Comparison of ENCODE assay signal across 8 cellular contexts in genomic region chr18:3481696-3482210, GRCh38. TPM values are rescaled to one million over a fixed set of nuclear protein-coding genes. Genes with fewer than 3 reads are reported as not detected.
A peak's percentile ranks its signal among the peaks of the same experiment; 100 is the strongest.
DNase-seq lines count a peak whose midpoint lies in the region; ATAC-seq, FAIRE-seq and TF ChIP-seq lines count a peak whose summit lies in the region.

No MANE protein-coding gene starts in this region.

- no peak overlapping the region for H3K18ac ChIP-seq in H9 (ENCODE audit: insufficient read length, low read depth, low read length)

- H3K27me3 ChIP-seq in H9 (ENCODE audit: insufficient read depth, low read length) (no peaks in the 10 kb centered on the region), Peyer's patch (no peaks in the 10 kb centered on the region), endothelial cell of umbilical vein (ENCODE audit: control insufficient read depth in 2 of 2, insufficient read depth in 2 of 2, low read length in 2 of 2) (no peaks in the 10 kb centered on the region), psoas muscle (ENCODE audit: insufficient read depth in 3 of 3, low read length in 2 of 3) (peaks cover 0 to 3% (median 0%) of the 10 kb centered on the region in 3 donors)

- no peaks in the 10 kb centered on the region; a peak in 1 of 7 replicates for H3K36me3 Mint-ChIP-seq in H9 (ENCODE audit: insufficient read depth in 1 of 3, low read depth in 3 of 3)

- H3K4me1 Mint-ChIP-seq in H9: peaks cover 22 to 27% of the 10 kb centered on the region in 2 experiments

- H3K9me1 ChIP-seq in endothelial cell of umbilical vein (replicated peaks; ENCODE audit: control insufficient read depth, extremely low read depth, insufficient read depth, low read length): no peaks in the 10 kb centered on the region

- no peaks in the 10 kb centered on the region for H3K9me3 ChIP-seq in H9 (ENCODE audit: control insufficient read depth, low read depth, low read length)
- no peaks in the 10 kb centered on the region for H3K9me3 ChIP-seq in Peyer's patch
- H3K9me3 ChIP-seq in endothelial cell of umbilical vein (replicated peaks; ENCODE audit: control insufficient read depth, insufficient read depth, low read length): no peaks in the 10 kb centered on the region
- no peaks in the 10 kb centered on the region for H3K9me3 ChIP-seq in psoas muscle

- no peak overlapping the region for H4K5ac ChIP-seq in H9 (ENCODE audit: insufficient read length, low read depth, low read length)

- peak overlapping the region; percentile 51 for H2BK120ac ChIP-seq in H9 (ENCODE audit: low read depth, low read length, poor library complexity, severe bottlenecking)

- no CpG with 5 or more reads among the region's 5 CpGs for WGBS in H9 (ENCODE audit: extremely low coverage, insufficient read length, low lambda C conversion rate)
- WGBS in psoas muscle, 3 donors: 29 to 47% (median 33%) methylated on average over 5 of the region's 5 CpGs

- H3K9ac ChIP-seq in H9 (ENCODE audit: extremely low read depth, insufficient read length, low read length) (no peak overlapping the region), endothelial cell of umbilical vein (replicated peaks; ENCODE audit: extremely low read depth, insufficient read depth, low read length) (no peak overlapping the region)

- POLR2A ChIA-PET in endothelial cell of umbilical vein (lab: Charles Lee): no interaction called here

- peak; percentile 40 for FAIRE-seq in endothelial cell of umbilical vein (lab: Jason Lieb, UNC)

- no TSS peak for BruUV-seq in endothelial cell of umbilical vein (replicated peaks; lab: Mats Ljungman, UMichigan)

- H3K27ac Mint-ChIP-seq in H9: peak overlapping the region; percentile 28 to 85 (median 68); a peak in 2 of 7 replicates

- H3K23me2 ChIP-seq in H9 (ENCODE audit: insufficient read length, low read depth, low read length, poor library complexity, severe bottlenecking): no peaks in the 10 kb centered on the region

- peaks cover 3% of the 10 kb centered on the region for H4K20me1 ChIP-seq in H9 (ENCODE audit: control insufficient read depth, insufficient read depth, insufficient read length)
- no peaks in the 10 kb centered on the region for H4K20me1 ChIP-seq in endothelial cell of umbilical vein (replicated peaks; ENCODE audit: control insufficient read depth, extremely low read depth, insufficient read depth, low read length)

- H3K4me1 ChIP-seq in H9 (ENCODE audit: insufficient read depth, low read length) (no peaks in the 10 kb centered on the region; the same call in 1 of the 2 replicates), Peyer's patch (no peaks in the 10 kb centered on the region), endothelial cell of umbilical vein (ENCODE audit: control insufficient read depth, extremely low read depth, insufficient read depth, low read length) (peaks cover 4% of the 10 kb centered on the region), psoas muscle (no peaks in the 10 kb centered on the region)

- H3K79me2 ChIP-seq in H9 (ENCODE audit: insufficient read depth, low read length) (no peaks in the 10 kb centered on the region), endothelial cell of umbilical vein (ENCODE audit: control insufficient read depth, insufficient read depth, low read length) (no peaks in the 10 kb centered on the region)

- no peak overlapping the region for H2BK12ac ChIP-seq in H9 (ENCODE audit: insufficient read length, low read depth, low read length)

- H3K14ac ChIP-seq in H9 (ENCODE audit: insufficient read depth, low read length): no peak overlapping the region

- no peak overlapping the region for H3K4ac ChIP-seq in H9 (ENCODE audit: low read depth, low read length)

- DNase-seq in NCI-H510A (lab: John Stamatoyannopoulos, UW): peak; percentile 30
- DNase-seq in NCI-H510A treated with DMSO at 0.1 percent for 48 hours (lab: John Stamatoyannopoulos, UW): no peak
- DNase-seq in H9: peak; percentile 63
- peak in 1 of 3 donors; percentile 59 for DNase-seq in Peyer's patch
- DNase-seq in endothelial cell of umbilical vein (ENCODE audit: low read depth, low spot score): peak; percentile 47
- DNase-seq in psoas muscle: no peak
- DNase-seq in putamen (ENCODE audit: low spot score): no peak

- no peak overlapping the region for H4K91ac ChIP-seq in H9 (ENCODE audit: insufficient read length, low read depth, low read length)

- no peak overlapping the region for H2BK5ac ChIP-seq in H9 (ENCODE audit: insufficient read length, low read length)

- H2AFZ ChIP-seq in H9 (ENCODE audit: low read length) (no peak overlapping the region), endothelial cell of umbilical vein (ENCODE audit: low read depth, low read length) (no peak overlapping the region)

- TF ChIP-seq CTCF in H9 (conservative IDR thresholded peaks at IDR 0.05) (peak; percentile 75), Peyer's patch (IDR thresholded peaks at IDR 0.05) (peak in 4 of 6 experiments; percentile 36 to 56 (median 44)), endothelial cell of umbilical vein (IDR thresholded peaks at IDR 0.05; ENCODE audit: extremely low read depth in 1 of 2, insufficient read depth in 1 of 2, low read depth in 1 of 2, low read length in 2 of 2) (peak; percentile 53 to 55), psoas muscle (IDR thresholded peaks at IDR 0.05) (peak; percentile 27)

- H3K4me3 Mint-ChIP-seq in H9: no peak overlapping the region; a peak in 1 of 5 replicates

- H3T11ph ChIP-seq in H9 (ENCODE audit: low read length): no peak overlapping the region

- ATAC-seq in psoas muscle (peak in 3 of 4 donors; percentile 58 to 67 (median 63)), GM18511 (IDR thresholded peaks at IDR 0.05; ENCODE audit: unreplicated experiment) (no peak)

- TF ChIP-seq POLR2A in Peyer's patch (IDR thresholded peaks at IDR 0.05): no peak
- no peak for TF ChIP-seq POLR2A in endothelial cell of umbilical vein (IDR thresholded peaks at IDR 0.05; ENCODE audit: low read depth, low read length)

- CTCF ChIA-PET in endothelial cell of umbilical vein (lab: Charles Lee): interaction anchor here (0.5 to 1.6 kb wide), 21 partner anchors 9 to 792 kb away, joined by 3 to 17 read pairs (median 6); no protein-coding TSS in a partner anchor

- H3K4me3 ChIP-seq in Peyer's patch (no peak overlapping the region), endothelial cell of umbilical vein (replicated peaks in 1 of 3; ENCODE audit: insufficient read depth in 1 of 3, low read depth in 1 of 3, low read length in 3 of 3) (no peak overlapping the region), psoas muscle (no peak overlapping the region)

- intact Hi-C loops in endothelial cell of umbilical vein (cut with micrococcal nuclease) (no loop called here), psoas muscle (cut with DNase I) (loop anchor here in 1 of 2 donors (10.0 kb wide), 1 partner anchor 193 kb away; no protein-coding TSS in a partner anchor)

- H2AK5ac ChIP-seq in H9 (ENCODE audit: insufficient read length, low read length): no peak overlapping the region

- H3K4me2 ChIP-seq in H9 (ENCODE audit: insufficient read depth, insufficient read length, low read length) (no peak overlapping the region), endothelial cell of umbilical vein (ENCODE audit: insufficient read depth, low read length) (no peak overlapping the region)

- no peak overlapping the region for H3K56ac ChIP-seq in H9 (ENCODE audit: insufficient read length, low read depth, low read length)

- no peaks in the 10 kb centered on the region for H3K9me3 Mint-ChIP-seq in H9

- no peak overlapping the region for H3K23ac ChIP-seq in H9 (ENCODE audit: insufficient read length, low read depth, low read length)

- no peaks in the 10 kb centered on the region for H3K36me3 ChIP-seq in Peyer's patch
- no peaks in the 10 kb centered on the region for H3K36me3 ChIP-seq in endothelial cell of umbilical vein (ENCODE audit: control insufficient read depth in 2 of 2, extremely low read depth in 1 of 2, insufficient read depth in 2 of 2, low read length in 2 of 2)
- no peaks in the 10 kb centered on the region for H3K36me3 ChIP-seq in psoas muscle (ENCODE audit: insufficient read depth in 1 of 2, low read depth in 1 of 2)

- H2BK20ac ChIP-seq in H9 (ENCODE audit: low read depth, low read length, poor library complexity, severe bottlenecking): no peak overlapping the region

- H2BK15ac ChIP-seq in H9 (ENCODE audit: low read depth, low read length): no peak overlapping the region

- H4K8ac ChIP-seq in H9 (replicated peaks; ENCODE audit: insufficient read length, low read depth, low read length): no peak overlapping the region

- dilution Hi-C loops in endothelial cell of umbilical vein (cut with MboI; ENCODE audit: extremely low pct_ligation_motif_present, low sequenced_read_pairs): no loop called here

- no peak overlapping the region for H3K27ac ChIP-seq in H9 (ENCODE audit: insufficient read length, low read depth, low read length)
- no peak overlapping the region for H3K27ac ChIP-seq in Peyer's patch
- H3K27ac ChIP-seq in endothelial cell of umbilical vein (ENCODE audit: insufficient read depth, low read depth, low read length): no peak overlapping the region
- H3K27ac ChIP-seq in psoas muscle: no peak overlapping the region

- no peaks in the 10 kb centered on the region for H3K79me1 ChIP-seq in H9 (ENCODE audit: insufficient read depth, low read depth, low read length, poor library complexity, severe bottlenecking)

- H3K27me3 Mint-ChIP-seq in H9 (ENCODE audit: low read depth): no peaks in the 10 kb centered on the region

TF ChIP-seq in endothelial cell of umbilical vein, 7 proteins besides CTCF, POLR2A, EP300 and RAD21 (continues in another document):
- TF ChIP-seq GATA2 (IDR thresholded peaks at IDR 0.05; ENCODE audit: insufficient read depth, insufficient read length, low read depth, low read length) (no peak), EZH2 (IDR thresholded peaks at IDR 0.05; ENCODE audit: borderline replicate concordance, low read depth, low read length, severe bottlenecking) (no peak), MYC (IDR thresholded peaks at IDR 0.05; ENCODE audit: low read depth, low read length) (no peak), FOS (IDR thresholded peaks at IDR 0.05; ENCODE audit: borderline replicate concordance, insufficient read depth, low read length) (no peak), JUN (IDR thresholded peaks at IDR 0.05; ENCODE audit: borderline replicate concordance, insufficient read depth, insufficient read length, low read depth) (no peak), POLR2AphosphoS5 (IDR thresholded peaks at IDR 0.05; ENCODE audit: insufficient read depth, low read depth, low read length) (no peak)

RNA-seq across cellular contexts. Expression of gene TGIF1, which starts 31.8 kb away (rescaled TPM):
- 251 and 261 TPM in 2 replicates for total RNA-seq in H9 (2021)
- total RNA-seq in Peyer's patch: 10 to 100 TPM; 21.0 to 49.5 (median 35.3) TPM
- 71.1 and 75.6 TPM in 2 replicates for total RNA-seq in endothelial cell of umbilical vein
- 95.8 and 96.6 TPM in 2 replicates for polyA plus RNA-seq in endothelial cell of umbilical vein
- polyA plus RNA-seq in endothelial cell of umbilical vein (2011; cell fraction: cytosol; rRNA removed): 96.9 and 103 TPM in 2 replicates
- 194 and 217 TPM in 2 replicates for polyA plus RNA-seq in endothelial cell of umbilical vein (2011; cell fraction: nucleus; rRNA removed)
- 46.9 and 47.2 TPM in 2 replicates for polyA plus RNA-seq in endothelial cell of umbilical vein (2012)
- polyA minus RNA-seq in endothelial cell of umbilical vein: 99.1 and 109 TPM in 2 replicates
- 61.6 TPM for polyA minus RNA-seq in endothelial cell of umbilical vein (2011; cell fraction: cytosol; rRNA and poly(A)+ RNA removed)
- 84.2 and 93.9 TPM in 2 replicates for polyA minus RNA-seq in endothelial cell of umbilical vein (2011; cell fraction: nucleus; rRNA and poly(A)+ RNA removed)
- total RNA-seq in psoas muscle: 10 to 100 TPM; 18.2 to 81.2 (median 61.5) TPM
- 100 to 1,000 TPM in 1 of 3 donors, 10 to 100 TPM in 2; 18.7 to 200 (median 22.5) TPM for polyA plus RNA-seq in psoas muscle

Comparison
In these comparisons a context has a peak if more than half of its experiments do, and no peak if none do; other contexts are left out.
1. DNase-seq: peak in NCI-H510A (single experiment), H9 (single experiment) and endothelial cell of umbilical vein (single experiment); none in NCI-H510A treated with DMSO at 0.1 percent for 48 hours (single experiment), psoas muscle (0 of 2) and putamen (single experiment).
2. Peak in every context shown above with its lines, with median percentiles within 50 percentile points of each other: CTCF ChIP-seq.